Comparison of ENCODE assay signal across 26 cellular contexts in the genomic region with DNA sequence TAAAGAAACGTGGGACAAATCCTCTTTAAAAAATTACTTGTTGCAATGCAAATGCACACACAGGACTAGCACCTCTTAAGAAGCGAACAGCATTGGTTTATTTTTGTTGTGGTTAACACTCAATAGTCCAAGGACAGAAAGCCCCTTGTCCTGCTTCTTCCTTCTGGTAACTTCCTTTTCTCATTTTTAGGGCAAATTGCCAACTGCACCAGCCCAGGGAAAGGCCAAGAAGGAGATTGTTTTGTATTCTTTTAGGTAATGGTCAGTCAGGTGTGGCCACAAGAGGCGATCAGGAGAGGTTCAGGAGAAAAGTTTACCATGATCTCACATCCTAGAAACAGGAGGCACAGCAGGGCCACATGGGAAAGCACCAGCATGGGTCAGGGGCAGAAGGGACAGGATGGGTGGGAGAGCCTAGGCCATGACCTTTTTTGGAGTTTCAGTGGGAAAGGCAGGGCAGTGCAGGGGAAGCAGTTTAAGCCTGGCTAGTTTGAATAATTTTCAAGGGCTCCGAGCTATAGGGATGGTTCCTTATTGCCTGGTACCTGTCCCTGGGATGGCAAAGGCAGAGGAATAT.
DNase-seq lines count a peak whose midpoint lies in the region; ATAC-seq, FAIRE-seq and TF ChIP-seq lines count a peak whose summit lies in the region.
"Had no signal": no experiment of that assay in that cellular context is flagged by ENCODE, and none has a peak within 500 bp of the region (broad histone marks: within the 10 kb centered on the region; RNA-seq: fewer than 3 reads in every experiment).

No MANE protein-coding gene starts in this region.

- H3K4me2 ChIP-seq in K562 (ENCODE audit: insufficient read depth, low read length): no peak overlapping the region
- H3K4me2 ChIP-seq in HepG2 (ENCODE audit: low read depth, low read length): no peak overlapping the region

- H3K4me3 ChIP-seq in K562: no peak overlapping the region
- H3K4me3 ChIP-seq in HepG2 (replicated peaks in 1 of 3; ENCODE audit: insufficient read depth in 1 of 3, low read depth in 2 of 3, low read length in 3 of 3): no peak overlapping the region
- H3K4me3 ChIP-seq: SJSA1 had no signal

- no peaks in the 10 kb centered on the region for H3K4me1 ChIP-seq in K562 (replicated peaks in 1 of 2; ENCODE audit: control insufficient read depth in 2 of 2, insufficient read depth in 2 of 2, low read length in 2 of 2)
- H3K4me1 ChIP-seq in HepG2 (ENCODE audit: insufficient read depth, low read length): no peaks in the 10 kb centered on the region
- H3K4me1 ChIP-seq: SJSA1 had no signal

- H3K9me3 ChIP-seq in K562 (replicated peaks; ENCODE audit: control insufficient read depth, insufficient read depth, low read depth, low read length) (no peaks in the 10 kb centered on the region), HepG2 (ENCODE audit: low read length) (no peaks in the 10 kb centered on the region)
- H3K9me3 ChIP-seq: SJSA1 had no signal

- H3K9me3 Mint-ChIP-seq in neural crest cell: no peaks in the 10 kb centered on the region
- H3K9me3 Mint-ChIP-seq in stimulated activated memory B cell treated with anti-CD40 and anti-IgM and Interleukin-4, amounts not matched to agents 10 μg/mL and 1 μg/mL and 100 μg/mL, for 72 hours: no peaks in the 10 kb centered on the region
- H3K9me3 Mint-ChIP-seq: CD8-positive, alpha-beta memory T cell had no signal

- no peaks in the 10 kb centered on the region for H3K4me1 Mint-ChIP-seq in neural crest cell
- peaks cover 7% of the 10 kb centered on the region for H3K4me1 Mint-ChIP-seq in stimulated activated memory B cell treated with anti-CD40 and anti-IgM and Interleukin-4, amounts not matched to agents 10 μg/mL and 1 μg/mL and 100 μg/mL, for 72 hours

- H4K20me1 ChIP-seq in K562 (replicated peaks; ENCODE audit: control insufficient read depth, insufficient read depth, low read length): no peaks in the 10 kb centered on the region
- H4K20me1 ChIP-seq in HepG2 (ENCODE audit: insufficient read depth, low read length): no peaks in the 10 kb centered on the region

- in situ Hi-C loops in K562 (cut with MboI) (loop anchor here (10.0 kb wide), 1 partner anchor 226 kb away; no protein-coding TSS in a partner anchor), HepG2 (cut with HindIII; ENCODE audit: extremely low pct_ligation_motif_present, low pct_unique_long_range_greater_than_20kb) (no loop called here)

- H3K79me2 ChIP-seq in K562 (ENCODE audit: control insufficient read depth, insufficient read depth, low read length) (no peaks in the 10 kb centered on the region), HepG2 (ENCODE audit: insufficient read depth, low read length) (no peaks in the 10 kb centered on the region)

- H3K9ac ChIP-seq in K562 (ENCODE audit: insufficient read depth in 1 of 2, low read depth in 2 of 2, low read length in 2 of 2) (no peak overlapping the region), HepG2 (ENCODE audit: insufficient read depth, low read depth, low read length) (no peak overlapping the region)

- no peak overlapping the region for H3K27ac ChIP-seq in K562 (ENCODE audit: extremely low read depth, low read depth, low read length)
- no peak overlapping the region for H3K27ac ChIP-seq in HepG2 (ENCODE audit: extremely low read length, insufficient read depth, low read length)
- H3K27ac ChIP-seq: C4-2B, SJSA1 had no signal

- DNase-seq in K562 (ENCODE audit: extremely low read depth in 1 of 4, low spot score in 3 of 4) (no peak), neural crest cell (ENCODE audit: low read depth, low spot score) (no peak), HepG2 (ENCODE audit: low spot score) (no peak)
- DNase-seq in stimulated activated CD4-positive, alpha-beta T cell treated with anti-CD3 and anti-CD28 coated beads, Interleukin-4, amount 100 ng/mL, for 1 hour: no peak
- no peak for DNase-seq in activated effector memory CD4-positive, alpha-beta T cell treated with anti-CD3 and anti-CD28 coated beads, Interleukin-2, amount 50 U/mL, for 16 hours
- DNase-seq: CD8-positive, alpha-beta memory T cell; HCEC 1CT; KBM-7; MV-4-11; NCI-H1105; NCI-H1436 treated with DMSO at 0.1 percent for 48 hours; NCI-H187 treated with DMSO at 0.1 percent for 48 hours; NCI-H2171 treated with DMSO at 0.1 percent for 48 hours; NCI-H524; NCI-H82; NK-92 treated with Interleukin-12 subunit alpha and Interleukin-12 subunit beta, amount 100 ng/mL, for 24 hours; Right ventricle myocardium superior; RPMI8226; T-helper 1 cell had no signal

- POLR2A ChIA-PET in K562 (lab: Yijun Ruan, JAX) (no interaction called here), HepG2 (lab: Yijun Ruan, JAX) (no interaction called here)

- H3K27ac Mint-ChIP-seq in neural crest cell (ENCODE audit: unreplicated experiment): peak overlapping the region; percentile 94
- H3K27ac Mint-ChIP-seq in stimulated activated memory B cell treated with anti-CD40 and anti-IgM and Interleukin-4, amounts not matched to agents 10 μg/mL and 1 μg/mL and 100 μg/mL, for 72 hours: no peak overlapping the region
- H3K27ac Mint-ChIP-seq: CD8-positive, alpha-beta memory T cell had no signal

- TF ChIP-seq RAD21 in K562 (CRISPR knock-in tag; conservative IDR thresholded peaks at IDR 0.05 in 1 of 2, IDR thresholded peaks at IDR 0.05 in 1 of 2) (no peak), HepG2 (CRISPR knock-in tag; IDR thresholded peaks at IDR 0.05) (no peak)

- no peak for TF ChIP-seq CTCF in K562 (IDR thresholded peaks at IDR 0.05 in 2 of 3, conservative IDR thresholded peaks at IDR 0.05 in 1 of 3; ENCODE audit: insufficient read depth in 2 of 3, low read depth in 1 of 3, low read length in 3 of 3)
- TF ChIP-seq CTCF in neural crest cell (conservative IDR thresholded peaks at IDR 0.05): no peak
- no peak for TF ChIP-seq CTCF in HepG2 (CRISPR knock-in tag; IDR thresholded peaks at IDR 0.05)

- no peak for TF ChIP-seq EP300 in K562 (IDR thresholded peaks at IDR 0.05; ENCODE audit: low read length)
- no peak for TF ChIP-seq EP300 in HepG2 (IDR thresholded peaks at IDR 0.05; ENCODE audit: low read depth in 2 of 2, low read length in 2 of 2)
- no peak for TF ChIP-seq EP300 in HepG2 (CRISPR knock-in tag; IDR thresholded peaks at IDR 0.05; ENCODE audit: borderline replicate concordance)

- H3K36me3 ChIP-seq in K562 (ENCODE audit: control insufficient read depth, insufficient read depth, low read length) (no peaks in the 10 kb centered on the region), HepG2 (replicated peaks in 1 of 2; ENCODE audit: control insufficient read depth in 1 of 2, insufficient read depth in 2 of 2, low read length in 2 of 2) (no peaks in the 10 kb centered on the region)

- H3K4me3 Mint-ChIP-seq in neural crest cell: no peak overlapping the region
- H3K4me3 Mint-ChIP-seq in stimulated activated memory B cell treated with anti-CD40 and anti-IgM and Interleukin-4, amounts not matched to agents 10 μg/mL and 1 μg/mL and 100 μg/mL, for 72 hours: no peak overlapping the region
- H3K4me3 Mint-ChIP-seq: B cell; CD8-positive, alpha-beta memory T cell had no signal

- ATAC-seq in GM21786 (IDR thresholded peaks at IDR 0.05; ENCODE audit: unreplicated experiment) (peak; percentile 38), K562 (no peak), HepG2 (no peak)
- ATAC-seq in stimulated activated memory B cell treated with anti-CD40 and anti-IgM and Interleukin-4, amounts not matched to agents 10 μg/mL and 1 μg/mL and 100 μg/mL, for 72 hours: no peak

- H3K36me3 Mint-ChIP-seq in neural crest cell (ENCODE audit: low read depth): no peaks in the 10 kb centered on the region
- H3K36me3 Mint-ChIP-seq in stimulated activated memory B cell treated with anti-CD40 and anti-IgM and Interleukin-4, amounts not matched to agents 10 μg/mL and 1 μg/mL and 100 μg/mL, for 72 hours: no peaks in the 10 kb centered on the region
- H3K36me3 Mint-ChIP-seq: CD8-positive, alpha-beta memory T cell had no signal

- H3K9me1 ChIP-seq in K562 (ENCODE audit: control insufficient read depth, insufficient read depth, low read length): no peaks in the 10 kb centered on the region

- H3K27me3 ChIP-seq in K562 (ENCODE audit: control insufficient read depth in 2 of 2, insufficient read depth in 2 of 2, low read length in 2 of 2) (peaks cover 0 to 22% of the 10 kb centered on the region in 2 experiments; a peak in 2 of 5 replicates), HepG2 (ENCODE audit: control insufficient read depth in 1 of 2, insufficient read depth in 2 of 2, low read length in 2 of 2) (peaks cover 3 to 5% of the 10 kb centered on the region in 2 experiments; a peak in 2 of 5 replicates)

- intact Hi-C loops in K562 (cut with micrococcal nuclease): no loop called here
- intact Hi-C loops in HepG2 (cut with micrococcal nuclease; ENCODE audit: unreplicated experiment): no loop called here

- WGBS in K562 (ENCODE audit: insufficient coverage, low coverage, missing lambda C conversion rate): 3% methylated on average over 4 of the region's 4 CpGs
- 14% methylated on average over 4 of the region's 4 CpGs for whole genome bisulfite sequencing in HepG2 (ENCODE audit: low lambda C conversion rate)

- no peak overlapping the region for H2AFZ ChIP-seq in K562 (ENCODE audit: low read depth, low read length)
- no peak overlapping the region for H2AFZ ChIP-seq in HepG2 (ENCODE audit: low read length)

- FAIRE-seq in K562 (lab: Jason Lieb, UNC) (no peak), HepG2 (lab: Jason Lieb, UNC) (no peak)
- FAIRE-seq: D721Med, H1 had no signal

- H3K27me3 Mint-ChIP-seq in neural crest cell (ENCODE audit: low read depth): peaks cover 23% of the 10 kb centered on the region
- H3K27me3 Mint-ChIP-seq in stimulated activated memory B cell treated with anti-CD40 and anti-IgM and Interleukin-4, amounts not matched to agents 10 μg/mL and 1 μg/mL and 100 μg/mL, for 72 hours: peaks cover 16% of the 10 kb centered on the region

- TF ChIP-seq POLR2A in K562 (conservative IDR thresholded peaks at IDR 0.05) (no peak), HepG2 (IDR thresholded peaks at IDR 0.05; ENCODE audit: insufficient read depth in 1 of 2, low read depth in 2 of 2, low read length in 2 of 2) (no peak)

- CTCF ChIA-PET in K562 (lab: Yijun Ruan, JAX; ENCODE audit: low intra/inter-chr PET ratio): interaction anchor here (0.6 kb wide), 1 partner anchor 1960 kb away, joined by 3 read pairs; no protein-coding TSS in a partner anchor
- CTCF ChIA-PET in HepG2 (lab: Yijun Ruan, JAX; ENCODE audit: low intra/inter-chr PET ratio, low total read pairs): no interaction called here

- BruUV-seq in K562 (replicated peaks; lab: Mats Ljungman, UMichigan) (no TSS peak), HepG2 (replicated peaks; lab: Mats Ljungman, UMichigan) (no TSS peak)

TF ChIP-seq in K562, 482 proteins besides CTCF, POLR2A, EP300 and RAD21:
- 0 out of 2 replicates have a peak, but pooled peaks have one; percentile 18 for TF ChIP-seq NFIC (IDR thresholded peaks at IDR 0.05)
- TF ChIP-seq ZKSCAN1 (IDR thresholded peaks at IDR 0.05; ENCODE audit: low read depth, low read length): no peak
TF ChIP-seq in K562: peak in this region for 1.
